Comparison of ENCODE assay signal across 2 cellular contexts in genomic region chr3:4698125-4698821, GRCh38.
TF ChIP-seq lines count a peak whose summit lies in the region.

No MANE protein-coding gene starts in this region.

TF ChIP-seq in WTC11, 78 proteins besides CTCF, POLR2A, EP300 and RAD21 (continued from another document):
- no peak for TF ChIP-seq RELA (CRISPR knock-in tag; IDR thresholded peaks at IDR 0.05; ENCODE audit: borderline replicate concordance)
- no peak for TF ChIP-seq TEAD4 (CRISPR knock-in tag; IDR thresholded peaks at IDR 0.05)
- no peak for TF ChIP-seq CBFB (CRISPR knock-in tag; IDR thresholded peaks at IDR 0.05; ENCODE audit: low read depth)
- TF ChIP-seq ZNF317 (CRISPR knock-in tag; IDR thresholded peaks at IDR 0.05; ENCODE audit: borderline replicate concordance, low read depth): no peak
- TF ChIP-seq, protein P1, sequence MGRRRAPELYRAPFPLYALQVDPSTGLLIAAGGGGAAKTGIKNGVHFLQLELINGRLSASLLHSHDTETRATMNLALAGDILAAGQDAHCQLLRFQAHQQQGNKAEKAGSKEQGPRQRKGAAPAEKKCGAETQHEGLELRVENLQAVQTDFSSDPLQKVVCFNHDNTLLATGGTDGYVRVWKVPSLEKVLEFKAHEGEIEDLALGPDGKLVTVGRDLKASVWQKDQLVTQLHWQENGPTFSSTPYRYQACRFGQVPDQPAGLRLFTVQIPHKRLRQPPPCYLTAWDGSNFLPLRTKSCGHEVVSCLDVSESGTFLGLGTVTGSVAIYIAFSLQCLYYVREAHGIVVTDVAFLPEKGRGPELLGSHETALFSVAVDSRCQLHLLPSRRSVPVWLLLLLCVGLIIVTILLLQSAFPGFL (CRISPR knock-in tag; IDR thresholded peaks at IDR 0.05; ENCODE audit: borderline replicate concordance): no peak
- no peak for TF ChIP-seq NR1H2 (CRISPR knock-in tag; IDR thresholded peaks at IDR 0.05)

TF ChIP-seq in H1, 55 proteins besides CTCF, POLR2A, EP300 and RAD21 (continued from another document):
- TF ChIP-seq, protein P2, sequence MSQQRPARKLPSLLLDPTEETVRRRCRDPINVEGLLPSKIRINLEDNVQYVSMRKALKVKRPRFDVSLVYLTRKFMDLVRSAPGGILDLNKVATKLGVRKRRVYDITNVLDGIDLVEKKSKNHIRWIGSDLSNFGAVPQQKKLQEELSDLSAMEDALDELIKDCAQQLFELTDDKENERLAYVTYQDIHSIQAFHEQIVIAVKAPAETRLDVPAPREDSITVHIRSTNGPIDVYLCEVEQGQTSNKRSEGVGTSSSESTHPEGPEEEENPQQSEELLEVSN (IDR thresholded peaks at IDR 0.05): no peak
- TF ChIP-seq EGR1 (IDR thresholded peaks at IDR 0.05; ENCODE audit: borderline replicate concordance, low read depth, low read length) (no peak), RFX5 (IDR thresholded peaks at IDR 0.05; ENCODE audit: borderline replicate concordance, low read depth, low read length) (no peak), SIN3A (conservative IDR thresholded peaks at IDR 0.05 in 1 of 2, IDR thresholded peaks at IDR 0.05 in 1 of 2; ENCODE audit: low read depth in 1 of 2, low read length in 2 of 2) (no peak), RNF2 (IDR thresholded peaks at IDR 0.05; ENCODE audit: borderline replicate concordance, low read depth, low read length, missing control alignments, poor library complexity, severe bottlenecking) (no peak)
